1 cellular context compared by ENCODE assay signal in the genomic region with DNA sequence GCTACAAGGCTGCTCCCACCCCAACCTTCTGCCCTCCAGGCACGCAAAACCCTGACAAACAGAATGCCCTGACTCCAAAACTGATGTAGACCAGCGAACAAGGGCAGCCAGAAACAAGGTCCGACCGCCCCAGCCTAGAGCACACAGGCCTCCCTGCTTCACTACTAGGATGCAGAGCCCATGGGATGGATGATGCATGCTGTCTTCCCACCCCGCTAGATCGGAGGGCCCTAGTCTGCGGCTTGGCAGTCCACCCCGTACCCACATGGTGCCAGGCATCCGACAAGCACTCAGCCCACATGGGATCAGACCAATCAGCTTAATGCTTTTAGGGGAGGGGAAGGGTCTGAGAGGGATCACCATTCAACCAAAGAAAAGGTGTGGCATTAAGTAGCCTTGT.
TF ChIP-seq lines count a peak whose summit lies in the region.

No MANE protein-coding gene starts in this region.

TF ChIP-seq in HCT116, 20 proteins besides CTCF, POLR2A, EP300 and RAD21 (continued from another document):
- TF ChIP-seq, protein P1, sequence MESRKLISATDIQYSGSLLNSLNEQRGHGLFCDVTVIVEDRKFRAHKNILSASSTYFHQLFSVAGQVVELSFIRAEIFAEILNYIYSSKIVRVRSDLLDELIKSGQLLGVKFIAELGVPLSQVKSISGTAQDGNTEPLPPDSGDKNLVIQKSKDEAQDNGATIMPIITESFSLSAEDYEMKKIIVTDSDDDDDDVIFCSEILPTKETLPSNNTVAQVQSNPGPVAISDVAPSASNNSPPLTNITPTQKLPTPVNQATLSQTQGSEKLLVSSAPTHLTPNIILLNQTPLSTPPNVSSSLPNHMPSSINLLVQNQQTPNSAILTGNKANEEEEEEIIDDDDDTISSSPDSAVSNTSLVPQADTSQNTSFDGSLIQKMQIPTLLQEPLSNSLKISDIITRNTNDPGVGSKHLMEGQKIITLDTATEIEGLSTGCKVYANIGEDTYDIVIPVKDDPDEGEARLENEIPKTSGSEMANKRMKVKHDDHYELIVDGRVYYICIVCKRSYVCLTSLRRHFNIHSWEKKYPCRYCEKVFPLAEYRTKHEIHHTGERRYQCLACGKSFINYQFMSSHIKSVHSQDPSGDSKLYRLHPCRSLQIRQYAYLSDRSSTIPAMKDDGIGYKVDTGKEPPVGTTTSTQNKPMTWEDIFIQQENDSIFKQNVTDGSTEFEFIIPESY (IDR thresholded peaks at IDR 0.05; ENCODE audit: extremely low read depth, insufficient replicate concordance, low read length), result no peak
